1 cellular context compared by ENCODE assay signal in genomic region chr1:29181413-29182225, GRCh38.
TF ChIP-seq lines count a peak whose summit lies in the region.

TSS of gene SRSF4 (minus strand) at chr1:29181900. CDS start at chr1:29181752, 148 bp downstream.

TF ChIP-seq in HEK293, 187 proteins besides CTCF, POLR2A, EP300 and RAD21 (continued from another document):
- TF ChIP-seq FEZF1 (tag by site-specific recombination; IDR thresholded peaks at IDR 0.05): peak; percentile 27; the same call in 1 of the 2 replicates
- no peak for TF ChIP-seq ZNF354C (tag by site-specific recombination; IDR thresholded peaks at IDR 0.05; ENCODE audit: borderline replicate concordance, low read depth)
- no peak for TF ChIP-seq ZNF37A (tag by site-specific recombination; IDR thresholded peaks at IDR 0.05)
- no peak for TF ChIP-seq ZNF274 (IDR thresholded peaks at IDR 0.05; ENCODE audit: low read length)
- no peak for TF ChIP-seq ZNF274 (tag by site-specific recombination; IDR thresholded peaks at IDR 0.05; ENCODE audit: borderline replicate concordance)
- no peak for TF ChIP-seq ZNF830 (tag by site-specific recombination; IDR thresholded peaks at IDR 0.05; ENCODE audit: low read depth)
- no peak for TF ChIP-seq ZNF23 (tag by site-specific recombination; IDR thresholded peaks at IDR 0.05; ENCODE audit: borderline replicate concordance)
- TF ChIP-seq ZXDB (tag by site-specific recombination; IDR thresholded peaks at IDR 0.05): peak; percentile 68
- no peak for TF ChIP-seq MYNN (tag by site-specific recombination; IDR thresholded peaks at IDR 0.05; ENCODE audit: borderline replicate concordance)
- TF ChIP-seq OVOL3 (tag by site-specific recombination; IDR thresholded peaks at IDR 0.05): peak; percentile 39; the same call in 1 of the 2 replicates
- TF ChIP-seq SP3 (tag by site-specific recombination; IDR thresholded peaks at IDR 0.05): peak; percentile 93
- TF ChIP-seq SALL2 (tag by site-specific recombination; IDR thresholded peaks at IDR 0.05; ENCODE audit: borderline replicate concordance): no peak
- TF ChIP-seq ZNF558 (tag by site-specific recombination; IDR thresholded peaks at IDR 0.05): no peak
- peak; percentile 67 for TF ChIP-seq KLF17 (tag by site-specific recombination; IDR thresholded peaks at IDR 0.05)
- TF ChIP-seq ZNF10 (tag by site-specific recombination; IDR thresholded peaks at IDR 0.05): 0 out of 2 replicates have a peak, but pooled peaks have one; percentile 9
- 0 out of 2 replicates have a peak, but pooled peaks have one; percentile 31 for TF ChIP-seq TSHZ1 (tag by site-specific recombination; IDR thresholded peaks at IDR 0.05; ENCODE audit: borderline replicate concordance)
- no peak for TF ChIP-seq ZNF133 (tag by site-specific recombination; IDR thresholded peaks at IDR 0.05)
- TF ChIP-seq ZBTB17 (tag by site-specific recombination; IDR thresholded peaks at IDR 0.05): peak; percentile 85
- TF ChIP-seq ZBTB44 (tag by site-specific recombination; IDR thresholded peaks at IDR 0.05): 0 out of 2 replicates have a peak, but pooled peaks have one; percentile 51
- TF ChIP-seq BCL6B (tag by site-specific recombination; IDR thresholded peaks at IDR 0.05): no peak
- no peak for TF ChIP-seq ZNF837 (tag by site-specific recombination; IDR thresholded peaks at IDR 0.05)
- no peak for TF ChIP-seq ZNF768 (tag by site-specific recombination; IDR thresholded peaks at IDR 0.05)
- no peak for TF ChIP-seq ZNF658 (tag by site-specific recombination; IDR thresholded peaks at IDR 0.05)
- TF ChIP-seq ZNF791 (tag by site-specific recombination; IDR thresholded peaks at IDR 0.05): no peak
- TF ChIP-seq ZNF157 (tag by site-specific recombination; IDR thresholded peaks at IDR 0.05): no peak
- peak; percentile 86 for TF ChIP-seq KLF1 (tag by site-specific recombination; IDR thresholded peaks at IDR 0.05)
- peak; percentile 65 for TF ChIP-seq GLIS1 (tag by site-specific recombination; IDR thresholded peaks at IDR 0.05)
- no peak for TF ChIP-seq ZSCAN16 (tag by site-specific recombination; IDR thresholded peaks at IDR 0.05)
- TF ChIP-seq YY1 (tag by site-specific recombination; IDR thresholded peaks at IDR 0.05): peak; percentile 97
- peak; percentile 97 for TF ChIP-seq ZEB2 (tag by site-specific recombination; IDR thresholded peaks at IDR 0.05)
- no peak for TF ChIP-seq ZBTB7A (tag by site-specific recombination; IDR thresholded peaks at IDR 0.05; ENCODE audit: low read depth)
- TF ChIP-seq ZNF175 (tag by site-specific recombination; IDR thresholded peaks at IDR 0.05): no peak
- TF ChIP-seq ZNF76 (tag by site-specific recombination; IDR thresholded peaks at IDR 0.05; ENCODE audit: borderline replicate concordance, low read depth): peak; percentile 74
- no peak for TF ChIP-seq PRDM2 (tag by site-specific recombination; IDR thresholded peaks at IDR 0.05; ENCODE audit: borderline replicate concordance)
- TF ChIP-seq ZNF600 (tag by site-specific recombination; IDR thresholded peaks at IDR 0.05): no peak; the same call in 1 of the 2 replicates
- TF ChIP-seq, protein P1, sequence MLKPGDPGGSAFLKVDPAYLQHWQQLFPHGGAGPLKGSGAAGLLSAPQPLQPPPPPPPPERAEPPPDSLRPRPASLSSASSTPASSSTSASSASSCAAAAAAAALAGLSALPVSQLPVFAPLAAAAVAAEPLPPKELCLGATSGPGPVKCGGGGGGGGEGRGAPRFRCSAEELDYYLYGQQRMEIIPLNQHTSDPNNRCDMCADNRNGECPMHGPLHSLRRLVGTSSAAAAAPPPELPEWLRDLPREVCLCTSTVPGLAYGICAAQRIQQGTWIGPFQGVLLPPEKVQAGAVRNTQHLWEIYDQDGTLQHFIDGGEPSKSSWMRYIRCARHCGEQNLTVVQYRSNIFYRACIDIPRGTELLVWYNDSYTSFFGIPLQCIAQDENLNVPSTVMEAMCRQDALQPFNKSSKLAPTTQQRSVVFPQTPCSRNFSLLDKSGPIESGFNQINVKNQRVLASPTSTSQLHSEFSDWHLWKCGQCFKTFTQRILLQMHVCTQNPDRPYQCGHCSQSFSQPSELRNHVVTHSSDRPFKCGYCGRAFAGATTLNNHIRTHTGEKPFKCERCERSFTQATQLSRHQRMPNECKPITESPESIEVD (tag by site-specific recombination; IDR thresholded peaks at IDR 0.05): no peak
- TF ChIP-seq, protein P2, sequence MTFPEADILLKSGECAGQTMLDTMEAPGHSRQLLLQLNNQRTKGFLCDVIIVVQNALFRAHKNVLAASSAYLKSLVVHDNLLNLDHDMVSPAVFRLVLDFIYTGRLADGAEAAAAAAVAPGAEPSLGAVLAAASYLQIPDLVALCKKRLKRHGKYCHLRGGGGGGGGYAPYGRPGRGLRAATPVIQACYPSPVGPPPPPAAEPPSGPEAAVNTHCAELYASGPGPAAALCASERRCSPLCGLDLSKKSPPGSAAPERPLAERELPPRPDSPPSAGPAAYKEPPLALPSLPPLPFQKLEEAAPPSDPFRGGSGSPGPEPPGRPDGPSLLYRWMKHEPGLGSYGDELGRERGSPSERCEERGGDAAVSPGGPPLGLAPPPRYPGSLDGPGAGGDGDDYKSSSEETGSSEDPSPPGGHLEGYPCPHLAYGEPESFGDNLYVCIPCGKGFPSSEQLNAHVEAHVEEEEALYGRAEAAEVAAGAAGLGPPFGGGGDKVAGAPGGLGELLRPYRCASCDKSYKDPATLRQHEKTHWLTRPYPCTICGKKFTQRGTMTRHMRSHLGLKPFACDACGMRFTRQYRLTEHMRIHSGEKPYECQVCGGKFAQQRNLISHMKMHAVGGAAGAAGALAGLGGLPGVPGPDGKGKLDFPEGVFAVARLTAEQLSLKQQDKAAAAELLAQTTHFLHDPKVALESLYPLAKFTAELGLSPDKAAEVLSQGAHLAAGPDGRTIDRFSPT (tag by site-specific recombination; IDR thresholded peaks at IDR 0.05): peak; percentile 59
- peak; percentile 86 for TF ChIP-seq PATZ1 (tag by site-specific recombination; IDR thresholded peaks at IDR 0.05)
